Comparison of ENCODE assay signal across 11 cellular contexts in genomic region chr1:87061742-87062156, GRCh38.
DNase-seq lines count a peak whose midpoint lies in the region; ATAC-seq, FAIRE-seq and TF ChIP-seq lines count a peak whose summit lies in the region.
"Had no signal": no experiment of that assay in that cellular context is flagged by ENCODE, and none has a peak within 500 bp of the region (broad histone marks: within the 10 kb centered on the region; RNA-seq: fewer than 3 reads in every experiment).

No MANE protein-coding gene starts in this region.

- dilution Hi-C loops in mammary epithelial cell (cut with HindIII; ENCODE audit: low sequenced_read_pairs), result no loop called here

- ATAC-seq in CD8-positive, alpha-beta T cell, result peak; percentile 36
- peak; percentile 73 for ATAC-seq in GM19468 (IDR thresholded peaks at IDR 0.05; ENCODE audit: extremely low read depth, unreplicated experiment)
- peak; percentile 51 for ATAC-seq in HG03196 (IDR thresholded peaks at IDR 0.05; ENCODE audit: unreplicated experiment)
- ATAC-seq: K562 had no signal

- peaks cover 39% of the 10 kb centered on the region for H3K4me1 Mint-ChIP-seq in CD8-positive, alpha-beta T cell (ENCODE audit: low read depth)
- peaks cover 8% of the 10 kb centered on the region for H3K4me1 Mint-ChIP-seq in activated CD4-positive, alpha-beta memory T cell treated with anti-CD3 and anti-CD28 coated beads, Interleukin-2, amount 10 ng/mL, durations not matched to agents 7 days and 5 days

- no peak overlapping the region for H3K4me2 ChIP-seq in mammary epithelial cell (ENCODE audit: insufficient read depth, low read depth, low read length)

- no peak overlapping the region for H3K9ac ChIP-seq in mammary epithelial cell (ENCODE audit: insufficient read depth, low read length)

- no peak for DNase-seq in CD8-positive, alpha-beta T cell
- DNase-seq in mammary epithelial cell, result peak; percentile 46
- no peak for DNase-seq in GM12892 (ENCODE audit: insufficient read length)
- DNase-seq in DMS53 treated with DMSO at 0.1 percent for 48 hours (lab: John Stamatoyannopoulos, UW; ENCODE audit: unreplicated experiment), result no peak
- no peak for DNase-seq in adrenal gland
- no peak for DNase-seq in activated CD4-positive, alpha-beta memory T cell treated with anti-CD3 and anti-CD28 coated beads, Interleukin-2, amount 10 ng/mL, durations not matched to agents 7 days and 5 days

- H3K36me3 ChIP-seq in CD8-positive, alpha-beta T cell (ENCODE audit: insufficient read depth, low read length), result no peaks in the 10 kb centered on the region
- H3K36me3 ChIP-seq in mammary epithelial cell (ENCODE audit: insufficient read depth, low read length) (no peaks in the 10 kb centered on the region), adrenal gland (replicated peaks in 1 of 2) (no peaks in the 10 kb centered on the region)

- peaks cover 6% of the 10 kb centered on the region for H3K36me3 Mint-ChIP-seq in CD8-positive, alpha-beta T cell
- H3K36me3 Mint-ChIP-seq in activated CD4-positive, alpha-beta memory T cell treated with anti-CD3 and anti-CD28 coated beads, Interleukin-2, amount 10 ng/mL, durations not matched to agents 7 days and 5 days (ENCODE audit: low read depth), result peaks cover 2% of the 10 kb centered on the region

- no TSS peak for BruUV-seq in mammary epithelial cell (replicated peaks; lab: Mats Ljungman, UMichigan)

- intact Hi-C loops in CD8-positive, alpha-beta T cell (cut with DNase I, micrococcal nuclease), result no loop called here
- intact Hi-C loops in mammary epithelial cell (cut with micrococcal nuclease), result no loop called here
- intact Hi-C loops in adrenal gland (cut with DNase I), result no loop called here

- H3K27ac ChIP-seq in CD8-positive, alpha-beta T cell (ENCODE audit: low read depth, low read length), result no peak overlapping the region
- no peak overlapping the region for H3K27ac ChIP-seq in mammary epithelial cell (ENCODE audit: insufficient read depth, low read depth, low read length)
- H3K27ac ChIP-seq in adrenal gland, result no peak overlapping the region
- H3K27ac ChIP-seq: epithelial cell of prostate had no signal

- no peak overlapping the region for H3K27ac Mint-ChIP-seq in CD8-positive, alpha-beta T cell
- no peak overlapping the region for H3K27ac Mint-ChIP-seq in activated CD4-positive, alpha-beta memory T cell treated with anti-CD3 and anti-CD28 coated beads, Interleukin-2, amount 10 ng/mL, durations not matched to agents 7 days and 5 days

- FAIRE-seq in GM12892 (lab: Jason Lieb, UNC), result no peak
- FAIRE-seq: K562 had no signal

- H3K79me2 ChIP-seq in mammary epithelial cell (ENCODE audit: insufficient read depth, low read length), result peaks cover 3% of the 10 kb centered on the region

- in situ Hi-C loops in mammary epithelial cell (cut with MboI; ENCODE audit: low sequenced_read_pairs in 2 of 2), result no loop called here

- CTCF ChIA-PET in CD8-positive, alpha-beta T cell (lab: Charles Lee), result no interaction called here
- CTCF ChIA-PET in mammary epithelial cell (lab: Charles Lee; ENCODE audit: low non-redundant PET), result no interaction called here
- CTCF ChIA-PET in activated CD4-positive, alpha-beta memory T cell treated with anti-CD3 and anti-CD28 coated beads, Interleukin-2, amount 10 ng/mL, durations not matched to agents 7 days and 5 days (lab: Charles Lee), result no interaction called here

- H3K27me3 ChIP-seq in CD8-positive, alpha-beta T cell (ENCODE audit: insufficient read depth, low read length), result no peaks in the 10 kb centered on the region
- H3K27me3 ChIP-seq in mammary epithelial cell (ENCODE audit: insufficient read depth, low read length) (no peaks in the 10 kb centered on the region), adrenal gland (no peaks in the 10 kb centered on the region)

- H3K4me3 Mint-ChIP-seq in CD8-positive, alpha-beta T cell, result no peak overlapping the region
- no peak overlapping the region for H3K4me3 Mint-ChIP-seq in activated CD4-positive, alpha-beta memory T cell treated with anti-CD3 and anti-CD28 coated beads, Interleukin-2, amount 10 ng/mL, durations not matched to agents 7 days and 5 days
- H3K4me3 Mint-ChIP-seq: neural crest cell had no signal

- POLR2A ChIA-PET in CD8-positive, alpha-beta T cell (lab: Charles Lee), result no interaction called here
- POLR2A ChIA-PET in activated CD4-positive, alpha-beta memory T cell treated with anti-CD3 and anti-CD28 coated beads, Interleukin-2, amount 10 ng/mL, durations not matched to agents 7 days and 5 days (lab: Charles Lee), result no interaction called here

- H3K9me3 ChIP-seq in CD8-positive, alpha-beta T cell (ENCODE audit: low read length), result no peaks in the 10 kb centered on the region
- no peaks in the 10 kb centered on the region for H3K9me3 ChIP-seq in mammary epithelial cell (replicated peaks; ENCODE audit: insufficient read depth, low read length)
- no peaks in the 10 kb centered on the region for H3K9me3 ChIP-seq in adrenal gland (replicated peaks in 1 of 3)

- TF ChIP-seq POLR2A in GM12892 (IDR thresholded peaks at IDR 0.05; ENCODE audit: low read depth, low read length), result no peak
- no peak for TF ChIP-seq POLR2A in adrenal gland (IDR thresholded peaks at IDR 0.05)

- H3K9me3 Mint-ChIP-seq in CD8-positive, alpha-beta T cell, result peaks cover 5% of the 10 kb centered on the region
- H3K9me3 Mint-ChIP-seq in activated CD4-positive, alpha-beta memory T cell treated with anti-CD3 and anti-CD28 coated beads, Interleukin-2, amount 10 ng/mL, durations not matched to agents 7 days and 5 days, result no peaks in the 10 kb centered on the region

- no peak overlapping the region for H2AFZ ChIP-seq in mammary epithelial cell (ENCODE audit: low read depth, low read length)

- H3K4me3 ChIP-seq in CD8-positive, alpha-beta T cell (ENCODE audit: low read depth, low read length), result no peak overlapping the region
- no peak overlapping the region for H3K4me3 ChIP-seq in mammary epithelial cell (replicated peaks in 1 of 3; ENCODE audit: insufficient read depth in 1 of 3, low read depth in 2 of 3, low read length in 3 of 3)
- H3K4me3 ChIP-seq in adrenal gland, result no peak overlapping the region
- H3K4me3 ChIP-seq: K562 had no signal

- no peaks in the 10 kb centered on the region for H3K27me3 Mint-ChIP-seq in CD8-positive, alpha-beta T cell (ENCODE audit: low read depth)
- H3K27me3 Mint-ChIP-seq in activated CD4-positive, alpha-beta memory T cell treated with anti-CD3 and anti-CD28 coated beads, Interleukin-2, amount 10 ng/mL, durations not matched to agents 7 days and 5 days, result no peaks in the 10 kb centered on the region

- no peaks in the 10 kb centered on the region for H3K4me1 ChIP-seq in CD8-positive, alpha-beta T cell (ENCODE audit: insufficient read depth, low read length)
- H3K4me1 ChIP-seq in mammary epithelial cell (ENCODE audit: insufficient read depth, low read length) (no peaks in the 10 kb centered on the region), adrenal gland (replicated peaks in 1 of 2) (peaks cover 0 to 13% of the 10 kb centered on the region in 2 donors)

- H4K20me1 ChIP-seq in mammary epithelial cell (ENCODE audit: insufficient read depth, low read length), result no peaks in the 10 kb centered on the region

- TF ChIP-seq CTCF in CD8-positive, alpha-beta T cell (IDR thresholded peaks at IDR 0.05), result no peak
- TF ChIP-seq CTCF in mammary epithelial cell (conservative IDR thresholded peaks at IDR 0.05 in 1 of 2, IDR thresholded peaks at IDR 0.05 in 1 of 2; ENCODE audit: extremely low read depth in 1 of 2, insufficient read depth in 1 of 2, low read depth in 1 of 2, low read length in 2 of 2) (no peak), adrenal gland (IDR thresholded peaks at IDR 0.05) (no peak)
